Comparison of ENCODE assay signal across 8 cellular contexts in the genomic region with DNA sequence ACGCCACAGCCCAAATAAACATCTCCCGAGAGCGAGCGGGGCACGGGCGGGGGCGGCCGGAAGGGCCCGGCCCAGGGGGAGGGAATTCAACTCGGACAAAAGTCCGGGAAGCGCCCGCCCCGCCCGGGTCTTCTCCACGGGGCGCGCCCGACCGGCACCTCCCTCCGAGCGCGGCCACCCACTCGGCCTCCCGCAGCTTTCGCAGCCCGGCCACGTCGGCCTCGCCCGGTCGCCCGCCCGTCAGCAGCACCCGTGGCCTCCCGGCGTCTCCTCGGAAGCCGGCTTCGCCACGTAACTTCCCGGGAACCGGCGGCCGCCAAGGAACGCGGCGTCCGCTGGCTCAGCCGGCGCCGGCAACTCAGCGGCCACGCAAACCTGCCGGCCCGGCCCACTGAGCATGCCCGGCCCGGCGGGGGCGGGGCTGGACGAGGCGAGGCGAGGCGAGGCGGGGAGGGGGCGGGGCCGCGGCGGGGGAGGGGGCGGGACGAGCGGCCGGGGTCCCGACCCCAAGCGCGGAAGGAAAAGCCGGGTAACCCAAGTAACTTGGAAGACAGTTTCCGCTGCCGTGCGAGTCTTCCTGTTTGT. TPM values are rescaled to one million over a fixed set of nuclear protein-coding genes. Genes with fewer than 3 reads are reported as not detected.
DNase-seq lines count a peak whose midpoint lies in the region; ATAC-seq and TF ChIP-seq lines count a peak whose summit lies in the region.

A gene (minus strand): TSS at position 369 of the 585 bp plus-strand sequence. CDS start 440 bp downstream, outside the sequence.

- H3K9me3 ChIP-seq in body of pancreas = no peaks in the 10 kb centered on the region

- ATAC-seq in activated CD8-positive, alpha-beta memory T cell treated with anti-CD3 and anti-CD28 coated beads, Interleukin-2, amount 10 ng/mL, durations not matched to agents 7 days and 5 days = no peak
- peak; percentile 84 for ATAC-seq in body of pancreas

- CTCF ChIA-PET in activated CD8-positive, alpha-beta memory T cell treated with anti-CD3 and anti-CD28 coated beads, Interleukin-2, amount 10 ng/mL, durations not matched to agents 7 days and 5 days (lab: Charles Lee) = no interaction called here

- H3K27me3 Mint-ChIP-seq in activated CD8-positive, alpha-beta memory T cell treated with anti-CD3 and anti-CD28 coated beads, Interleukin-2, amount 10 ng/mL, durations not matched to agents 7 days and 5 days = peaks cover 67% of the 10 kb centered on the region

- H3K4me1 ChIP-seq in body of pancreas = peaks cover 22% of the 10 kb centered on the region

- peak within 1 kb of the TSS; percentile 12 for H3K4me3 Mint-ChIP-seq in activated CD8-positive, alpha-beta memory T cell treated with anti-CD3 and anti-CD28 coated beads, Interleukin-2, amount 10 ng/mL, durations not matched to agents 7 days and 5 days

- 0% methylated on average over 36 to 43 of the region's 80 CpGs for WGBS in body of pancreas, 2 donors

- peaks cover 11% of the 10 kb centered on the region for H3K36me3 Mint-ChIP-seq in activated CD8-positive, alpha-beta memory T cell treated with anti-CD3 and anti-CD28 coated beads, Interleukin-2, amount 10 ng/mL, durations not matched to agents 7 days and 5 days

- H3K27me3 ChIP-seq in body of pancreas = no peaks in the 10 kb centered on the region

- no peak for DNase-seq in activated CD8-positive, alpha-beta memory T cell treated with anti-CD3 and anti-CD28 coated beads, Interleukin-2, amount 10 ng/mL, durations not matched to agents 7 days and 5 days
- no peak for DNase-seq in activated CD8-positive, alpha-beta memory T cell treated with anti-CD3 and anti-CD28 coated beads, Interleukin-2, amount 50 U/mL, for 4 hours
- DNase-seq in NCI-H2171 treated with DMSO at 0.1 percent for 48 hours (lab: John Stamatoyannopoulos, UW) (peak; percentile 57), body of pancreas (peak; percentile 79 to 90 (median 83)), hepatic stellate cell (ENCODE audit: low spot score) (peak; percentile 65), posterior cingulate gyrus (peak; percentile 40 to 96 (median 65)), KG1 (lab: John Stamatoyannopoulos, UW) (no peak)
- no peak for DNase-seq in stimulated activated naive CD4-positive, alpha-beta T cell (lab: John Stamatoyannopoulos, UW)

- H3K36me3 ChIP-seq in body of pancreas (replicated peaks in 1 of 2; ENCODE audit: insufficient read depth in 1 of 2, low read depth in 2 of 2) = no peaks in the 10 kb centered on the region

- H3K27ac Mint-ChIP-seq in activated CD8-positive, alpha-beta memory T cell treated with anti-CD3 and anti-CD28 coated beads, Interleukin-2, amount 10 ng/mL, durations not matched to agents 7 days and 5 days = peak within 1 kb of the TSS; percentile 25

- H3K4me1 Mint-ChIP-seq in activated CD8-positive, alpha-beta memory T cell treated with anti-CD3 and anti-CD28 coated beads, Interleukin-2, amount 10 ng/mL, durations not matched to agents 7 days and 5 days = peaks cover 18% of the 10 kb centered on the region

- intact Hi-C loops in body of pancreas (cut with DNase I) (no loop called here), posterior cingulate gyrus (cut with DNase I) (loop anchor here (10.0 kb wide), 1 partner anchor 103 kb away; no protein-coding TSS in a partner anchor)

- TF ChIP-seq CTCF in body of pancreas (IDR thresholded peaks at IDR 0.05) = no peak

- peak within 1 kb of the TSS; percentile 96 to 100 (median 99) for H3K27ac ChIP-seq in body of pancreas

- peak; percentile 91 to 98 (median 93) for TF ChIP-seq POLR2A in body of pancreas (IDR thresholded peaks at IDR 0.05)

- H3K4me3 ChIP-seq in body of pancreas = peak within 1 kb of the TSS; percentile 48 to 51

- peaks cover 3% of the 10 kb centered on the region for H3K9me3 Mint-ChIP-seq in activated CD8-positive, alpha-beta memory T cell treated with anti-CD3 and anti-CD28 coated beads, Interleukin-2, amount 10 ng/mL, durations not matched to agents 7 days and 5 days (ENCODE audit: low read depth)

RNA-seq across cellular contexts. Expression of the gene that starts here (rescaled TPM):
- total RNA-seq in activated CD8-positive, alpha-beta memory T cell treated with anti-CD3 and anti-CD28 coated beads, Interleukin-2, amount 10 ng/mL, durations not matched to agents 7 days and 5 days = not detected
- total RNA-seq in body of pancreas = 10 to 100 TPM; 68.7 to 70.9 TPM

Comparison
In these comparisons a context has a peak if more than half of its experiments do, and no peak if none do; other contexts are left out.
1. RNA of the gene that starts here (total RNA-seq): 68.7 to 70.9 TPM in body of pancreas; not detected in activated CD8-positive, alpha-beta memory T cell treated with anti-CD3 and anti-CD28 coated beads, Interleukin-2, amount 10 ng/mL, durations not matched to agents 7 days and 5 days; every median in the first group is over 10 times any median in the second.
2. DNase-seq: peak in NCI-H2171 treated with DMSO at 0.1 percent for 48 hours (single experiment), body of pancreas (4 of 4), hepatic stellate cell (single experiment) and posterior cingulate gyrus (10 of 10); none in activated CD8-positive, alpha-beta memory T cell treated with anti-CD3 and anti-CD28 coated beads, Interleukin-2, amount 10 ng/mL, durations not matched to agents 7 days and 5 days (single experiment), activated CD8-positive, alpha-beta memory T cell treated with anti-CD3 and anti-CD28 coated beads, Interleukin-2, amount 50 U/mL, for 4 hours (single experiment), KG1 (single experiment) and stimulated activated naive CD4-positive, alpha-beta T cell (0 of 6).